16 cellular contexts compared by ENCODE assay signal in genomic region chr20:9021216-9021615, GRCh38. TPM values are rescaled to one million over a fixed set of nuclear protein-coding genes. Genes with fewer than 3 reads are reported as not detected.
"Had no signal": no experiment of that assay in that cellular context is flagged by ENCODE, and none has a peak within 500 bp of the region (broad histone marks: within the 10 kb centered on the region; RNA-seq: fewer than 3 reads in every experiment).

No MANE protein-coding gene starts in this region.

- H3K79me2 ChIP-seq: parathyroid adenoma had no signal

- ATAC-seq: activated CD8-positive, alpha-beta T cell treated with anti-CD3 and anti-CD28 coated beads, Interleukin-2, amount 10 ng/mL, durations not matched to agents 7 days and 5 days; activated T-helper 17 cell treated with anti-CD3 and anti-CD28 coated beads, Interleukin-2, amount 50 U/mL, for 72 hours; left lung; stimulated activated naive CD8-positive, alpha-beta T cell treated with anti-CD3 and anti-CD28 coated beads, Interleukin-15, amount 100 ng/mL, for 72 hours had no signal

- H3K27ac ChIP-seq: coronary artery, left lung, parathyroid adenoma, skin epidermis, testis, WERI-Rb-1 had no signal

- H3K4me1 Mint-ChIP-seq: activated T-helper 17 cell treated with anti-CD3 and anti-CD28 coated beads, Interleukin-2, amount 50 U/mL, for 72 hours had no signal

- H3K9me3 ChIP-seq: left lung, testis had no signal

- H2AFZ ChIP-seq: parathyroid adenoma had no signal

- H3K4me1 ChIP-seq: left lung, parathyroid adenoma had no signal

- H3K4me3 ChIP-seq: coronary artery, left lung, skin epidermis, testis had no signal

- H3K4me3 Mint-ChIP-seq: activated CD8-positive, alpha-beta T cell treated with anti-CD3 and anti-CD28 coated beads, Interleukin-2, amount 10 ng/mL, durations not matched to agents 7 days and 5 days; activated naive CD4-positive, alpha-beta T cell treated with anti-CD3 and anti-CD28 coated beads for 36 hours; activated T-helper 17 cell treated with anti-CD3 and anti-CD28 coated beads, Interleukin-2, amount 50 U/mL, for 72 hours; stimulated activated naive CD8-positive, alpha-beta T cell treated with anti-CD3 and anti-CD28 coated beads, Interleukin-15, amount 100 ng/mL, for 72 hours had no signal

- H3K9ac ChIP-seq: parathyroid adenoma had no signal

- H3K27me3 Mint-ChIP-seq: activated T-helper 17 cell treated with anti-CD3 and anti-CD28 coated beads, Interleukin-2, amount 50 U/mL, for 72 hours; stimulated activated naive CD8-positive, alpha-beta T cell treated with anti-CD3 and anti-CD28 coated beads, Interleukin-15, amount 100 ng/mL, for 72 hours had no signal

- H3K27ac Mint-ChIP-seq: activated CD8-positive, alpha-beta T cell treated with anti-CD3 and anti-CD28 coated beads, Interleukin-2, amount 10 ng/mL, durations not matched to agents 7 days and 5 days; activated naive CD4-positive, alpha-beta T cell treated with anti-CD3 and anti-CD28 coated beads for 36 hours; activated T-helper 17 cell treated with anti-CD3 and anti-CD28 coated beads, Interleukin-2, amount 50 U/mL, for 72 hours; stimulated activated naive CD8-positive, alpha-beta T cell treated with anti-CD3 and anti-CD28 coated beads, Interleukin-15, amount 100 ng/mL, for 72 hours had no signal

- FAIRE-seq: frontal cortex, keratinocyte had no signal

- DNase-seq: activated CD4-positive, alpha-beta T cell treated with anti-CD3 and anti-CD28 coated beads for 4 hours; activated CD8-positive, alpha-beta T cell treated with anti-CD3 and anti-CD28 coated beads, Interleukin-2, amount 10 ng/mL, durations not matched to agents 7 days and 5 days; activated naive CD4-positive, alpha-beta T cell treated with anti-CD3 and anti-CD28 coated beads for 36 hours; caudate nucleus; effector memory CD4-positive, alpha-beta T cell; left lung; stimulated activated CD4-positive, alpha-beta T cell treated with anti-CD3 and anti-CD28 coated beads, Interleukin-4, amount 100 ng/mL, for 4 hours; stimulated activated naive CD8-positive, alpha-beta T cell treated with anti-CD3 and anti-CD28 coated beads, Interleukin-15, amount 100 ng/mL, for 72 hours; WERI-Rb-1 had no signal

- H3K36me3 ChIP-seq: left lung, WERI-Rb-1 had no signal

- H3K27me3 ChIP-seq: left lung, testis had no signal

RNA-seq across cellular contexts. Expression of gene PLCB4, which starts 47.7 kb away (rescaled TPM):
- total RNA-seq: activated CD8-positive, alpha-beta T cell treated with anti-CD3 and anti-CD28 coated beads, Interleukin-2, amount 10 ng/mL, durations not matched to agents 7 days and 5 days; activated naive CD4-positive, alpha-beta T cell treated with anti-CD3 and anti-CD28 coated beads for 36 hours; activated T-helper 17 cell treated with anti-CD3 and anti-CD28 coated beads, Interleukin-2, amount 50 U/mL, for 72 hours had no signal
